In the genomic region with DNA sequence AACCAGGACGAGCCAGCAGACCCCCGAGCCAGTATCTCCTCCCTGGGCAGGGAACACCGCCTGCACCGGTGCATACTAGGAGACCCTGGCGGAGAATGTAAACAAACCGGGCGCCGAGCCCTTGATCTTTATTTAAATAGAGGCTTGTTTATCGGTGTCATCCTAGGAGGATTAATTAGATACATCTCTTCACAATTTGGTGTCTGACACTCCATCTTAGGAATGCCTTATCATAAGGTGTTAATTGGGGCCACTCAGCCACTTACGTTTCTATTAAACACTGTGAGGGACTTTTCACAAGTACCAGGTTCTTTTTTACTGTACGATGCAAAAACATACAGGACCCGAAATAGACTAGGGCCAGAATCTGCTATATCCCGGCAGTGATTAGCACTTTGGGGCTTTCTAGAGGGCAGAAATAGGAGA, we compare ENCODE assay signal across 10 cellular contexts. TPM values are rescaled to one million over a fixed set of nuclear protein-coding genes. Genes with fewer than 3 reads are reported as not detected.
DNase-seq lines count a peak whose midpoint lies in the region; ATAC-seq and TF ChIP-seq lines count a peak whose summit lies in the region.
"Had no signal": no experiment of that assay in that cellular context is flagged by ENCODE, and none has a peak within 500 bp of the region (broad histone marks: within the 10 kb centered on the region; RNA-seq: fewer than 3 reads in every experiment).

No MANE protein-coding gene starts in this region.

- H3K27me3 ChIP-seq in H7 (ENCODE audit: control insufficient read depth, insufficient read depth, low read length): peaks cover 75% of the 10 kb centered on the region
- peaks cover 16% of the 10 kb centered on the region for H3K27me3 ChIP-seq in effector memory CD4-positive, alpha-beta T cell (replicated peaks; ENCODE audit: control insufficient read depth, insufficient read depth, low read length, poor library complexity, severe bottlenecking)
- peaks cover 100% of the 10 kb centered on the region for H3K27me3 ChIP-seq in neural progenitor cell

- H3K4me3 Mint-ChIP-seq in CD14-positive monocyte (peak overlapping the region; percentile 97 to 100), neural progenitor cell (peak overlapping the region; percentile 90)

- H3K36me3 ChIP-seq in H7 (replicated peaks; ENCODE audit: control insufficient read depth, insufficient read depth, low read length): no peaks in the 10 kb centered on the region
- no peaks in the 10 kb centered on the region for H3K36me3 ChIP-seq in effector memory CD4-positive, alpha-beta T cell (ENCODE audit: control insufficient read depth, insufficient read depth, low read length)
- no peaks in the 10 kb centered on the region for H3K36me3 ChIP-seq in neural progenitor cell
- H3K36me3 ChIP-seq: neutrophil had no signal

- peaks cover 0 to 30% (median 14%) of the 10 kb centered on the region in 7 donors for H3K9me3 Mint-ChIP-seq in CD14-positive monocyte
- H3K9me3 Mint-ChIP-seq in neural progenitor cell: peaks cover 10% of the 10 kb centered on the region

- peaks cover 70% of the 10 kb centered on the region for H4K20me1 ChIP-seq in neural progenitor cell (ENCODE audit: low read depth)

- H3K9ac ChIP-seq in neural progenitor cell: no peak overlapping the region

- H3K27me3 Mint-ChIP-seq in CD14-positive monocyte (ENCODE audit: low read depth in 3 of 3) (peaks cover 83 to 90% (median 88%) of the 10 kb centered on the region in 3 donors), neural progenitor cell (ENCODE audit: insufficient read depth, low read depth) (peaks cover 70% of the 10 kb centered on the region)

- intact Hi-C loops in CD14-positive monocyte (cut with micrococcal nuclease): loop anchor here (5.0 to 10.0 kb wide), 2 partner anchors 613 to 621 kb away; no protein-coding TSS in a partner anchor

- no peak overlapping the region for H3K4me2 ChIP-seq in neural progenitor cell

- H3K9me3 ChIP-seq in effector memory CD4-positive, alpha-beta T cell (ENCODE audit: control insufficient read depth, low read length): no peaks in the 10 kb centered on the region
- no peaks in the 10 kb centered on the region for H3K9me3 ChIP-seq in neural progenitor cell (ENCODE audit: low read depth)
- H3K9me3 ChIP-seq: neutrophil had no signal

- TF ChIP-seq CTCF in CD14-positive monocyte (IDR thresholded peaks at IDR 0.05): no peak
- TF ChIP-seq CTCF in neural progenitor cell (IDR thresholded peaks at IDR 0.05): no peak

- H3K4me3 ChIP-seq in H7 (ENCODE audit: insufficient read depth, low read depth, low read length) (peak overlapping the region; percentile 41; the same call in 1 of the 2 replicates), neural progenitor cell (no peak overlapping the region)
- H3K4me3 ChIP-seq in effector memory CD4-positive, alpha-beta T cell (ENCODE audit: insufficient read depth, low read depth, low read length, poor library complexity, severe bottlenecking): peak overlapping the region; percentile 89

- no peak for DNase-seq in CD14-positive monocyte (ENCODE audit: low spot score)
- peak; percentile 54 for DNase-seq in H7
- no peak for DNase-seq in effector memory CD4-positive, alpha-beta T cell
- no peak for DNase-seq in neural progenitor cell (ENCODE audit: low spot score)
- no peak for DNase-seq in NAMALWA (ENCODE audit: low spot score)
- no peak for DNase-seq in NK-92 treated with Interleukin-12 subunit alpha and Interleukin-12 subunit beta, amount 100 ng/mL, for 24 hours (lab: John Stamatoyannopoulos, UW)
- DNase-seq in SW 1271 (lab: John Stamatoyannopoulos, UW): no peak
- DNase-seq: NCI-H69 had no signal

- ATAC-seq in GM19324 (IDR thresholded peaks at IDR 0.05; ENCODE audit: low FRiP score, unreplicated experiment): no peak

- H3K36me3 Mint-ChIP-seq in CD14-positive monocyte (peaks cover 8 to 16% of the 10 kb centered on the region in 2 donors), neural progenitor cell (no peaks in the 10 kb centered on the region)

- H3K27ac Mint-ChIP-seq in CD14-positive monocyte (no peak overlapping the region), neural progenitor cell (no peak overlapping the region)

- H3F3A ChIP-seq in neural progenitor cell (ENCODE audit: low read depth): peaks cover 29% of the 10 kb centered on the region

- no peaks in the 10 kb centered on the region for H3K79me2 ChIP-seq in neural progenitor cell (ENCODE audit: low read depth)

- H3K4me1 Mint-ChIP-seq in CD14-positive monocyte: peaks cover 37% of the 10 kb centered on the region
- peaks cover 34% of the 10 kb centered on the region for H3K4me1 Mint-ChIP-seq in neural progenitor cell

- peaks cover 23% of the 10 kb centered on the region for H3K4me1 ChIP-seq in effector memory CD4-positive, alpha-beta T cell (ENCODE audit: control insufficient read depth, insufficient read depth, low read length, poor library complexity, severe bottlenecking)
- peaks cover 21% of the 10 kb centered on the region for H3K4me1 ChIP-seq in neural progenitor cell

- H2AFZ ChIP-seq in neural progenitor cell (replicated peaks): no peak overlapping the region

- H3K27ac ChIP-seq in effector memory CD4-positive, alpha-beta T cell (ENCODE audit: insufficient read depth, low read length, poor library complexity, severe bottlenecking): no peak overlapping the region
- no peak overlapping the region for H3K27ac ChIP-seq in neural progenitor cell
- H3K27ac ChIP-seq: neutrophil had no signal

RNA-seq across cellular contexts. Expression of a gene that starts 8.0 kb away (rescaled TPM):
- under 1 TPM; 0.09 to 0.21 TPM for polyA plus RNA-seq in CD14-positive monocyte
- total RNA-seq in H7 (2014; rRNA removed; shearing (Covaris generic)): 24.0 and 54.9 TPM in 2 replicates
- not detected in 2 replicates for total RNA-seq in neural progenitor cell (ENCODE audit: low replicate concordance)

Comparison
In these comparisons a context has a peak if more than half of its experiments do, and no peak if none do; other contexts are left out.
1. RNA of a gene that starts 8.0 kb away (total RNA-seq): 24.0 to 54.9 TPM in H7; not detected in neural progenitor cell; every median in the first group is over 10 times any median in the second.